20 cellular contexts compared by ENCODE assay signal in the genomic region with DNA sequence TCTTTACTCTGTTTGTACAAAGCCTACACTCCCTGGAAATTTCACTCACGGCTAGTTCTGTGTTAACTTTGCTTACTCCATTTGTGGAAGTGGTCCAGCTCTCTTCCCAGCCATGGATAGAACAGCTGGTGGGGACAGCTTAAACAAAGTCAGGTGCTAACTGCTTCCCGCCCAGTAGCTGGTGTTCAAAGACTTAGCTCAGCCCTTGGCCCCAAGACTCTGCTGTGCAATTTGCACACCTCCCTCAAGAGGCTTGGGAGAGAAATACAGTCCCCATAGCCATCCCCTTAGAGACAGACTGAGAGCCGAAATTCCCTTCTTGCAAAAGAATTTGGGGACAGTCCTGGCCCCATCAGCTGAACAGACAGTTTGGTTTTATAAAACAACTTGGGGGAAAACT.
DNase-seq lines count a peak whose midpoint lies in the region; ATAC-seq, FAIRE-seq and TF ChIP-seq lines count a peak whose summit lies in the region.
"Had no signal": no experiment of that assay in that cellular context is flagged by ENCODE, and none has a peak within 500 bp of the region (broad histone marks: within the 10 kb centered on the region; RNA-seq: fewer than 3 reads in every experiment).

No MANE protein-coding gene starts in this region.

- no peaks in the 10 kb centered on the region; the same call in 1 of the 2 replicates for H3K27me3 Mint-ChIP-seq in WTC11 (ENCODE audit: low read depth)
- peaks cover 0 to 9% (median 4%) of the 10 kb centered on the region in 3 donors for H3K27me3 Mint-ChIP-seq in immature natural killer cell (ENCODE audit: low read depth in 3 of 3)

- TF ChIP-seq CTCF in GM06990 (IDR thresholded peaks at IDR 0.05; ENCODE audit: insufficient read depth, low read length, poor library complexity, severe bottlenecking) = peak; percentile 14
- TF ChIP-seq CTCF in WTC11 (IDR thresholded peaks at IDR 0.05) = no peak

- H3K27ac Mint-ChIP-seq in WTC11 (no peak overlapping the region), immature natural killer cell (peak overlapping the region in 4 of 6 donors; percentile 72 to 93 (median 84))
- H3K27ac Mint-ChIP-seq: B cell had no signal

- H3K9me3 Mint-ChIP-seq in WTC11 (peaks cover 12% of the 10 kb centered on the region), immature natural killer cell (peaks cover 0 to 6% (median 0%) of the 10 kb centered on the region in 6 donors)

- no peak overlapping the region for H3K4me3 ChIP-seq in GM06990 (replicated peaks; ENCODE audit: low read depth, low read length)
- H3K4me3 ChIP-seq: cardiac muscle cell, mucosa of descending colon, Peyer's patch, skin epidermis had no signal

- no peaks in the 10 kb centered on the region for H3K36me3 ChIP-seq in GM06990 (ENCODE audit: control insufficient read depth, insufficient read depth, low read length)
- H3K36me3 ChIP-seq: cardiac muscle cell, Peyer's patch had no signal

- peak; percentile 89 for ATAC-seq in WTC11
- ATAC-seq: left cardiac atrium, mucosa of descending colon had no signal

- no peak overlapping the region for H3K4me3 Mint-ChIP-seq in WTC11
- peak overlapping the region in 1 of 5 donors; percentile 49 for H3K4me3 Mint-ChIP-seq in immature natural killer cell
- H3K4me3 Mint-ChIP-seq: B cell had no signal

- H3K36me3 Mint-ChIP-seq in WTC11 = no peaks in the 10 kb centered on the region
- H3K36me3 Mint-ChIP-seq in immature natural killer cell = no peaks in the 10 kb centered on the region

- POLR2A ChIA-PET in WTC11 (lab: Charles Lee) = no interaction called here

- CTCF ChIA-PET in WTC11 (lab: Charles Lee) = interaction anchor here (1.2 kb wide), 1 partner anchor 97 kb away, joined by 3 read pairs; no protein-coding TSS in a partner anchor

- no peak for FAIRE-seq in RCC 7860 (lab: Jason Lieb, UNC)
- FAIRE-seq: D721Med had no signal

- no peaks in the 10 kb centered on the region for H3K27me3 ChIP-seq in GM06990 (replicated peaks; ENCODE audit: control insufficient read depth, insufficient read depth, low read length)
- H3K27me3 ChIP-seq: cardiac muscle cell, Peyer's patch had no signal

- H3K4me1 Mint-ChIP-seq in WTC11 (peaks cover 12% of the 10 kb centered on the region), immature natural killer cell (peaks cover 28 to 30% of the 10 kb centered on the region in 2 donors)

- DNase-seq in GM06990 (ENCODE audit: extremely low read depth, insufficient read length) (no peak), HT-29 (ENCODE audit: low spot score) (peak; percentile 41), WTC11 (ENCODE audit: low spot score) (no peak), immature natural killer cell (no peak), NCI-H1048 (lab: John Stamatoyannopoulos, UW) (no peak), RCC 7860 (ENCODE audit: low spot score) (no peak), HPDE6-E6E7 (ENCODE audit: extremely low spot score) (no peak)
- DNase-seq in stimulated activated CD4-positive, alpha-beta T cell treated with anti-CD3 and anti-CD28 coated beads, Interleukin-15, amount 100 ng/mL, for 24 hours = no peak
- DNase-seq: effector CD8-positive, alpha-beta T cell; GF-D8; left cardiac atrium; mucosa of descending colon; NCI-H1105; NCI-H2227 treated with DMSO at 0.1 percent for 48 hours; occipital lobe; Peyer's patch had no signal

TF ChIP-seq in WTC11, 78 proteins besides CTCF, POLR2A, EP300 and RAD21:
- no peak for TF ChIP-seq ZNF219 (CRISPR knock-in tag; IDR thresholded peaks at IDR 0.05; ENCODE audit: borderline replicate concordance)
- no peak for TF ChIP-seq RORB (CRISPR knock-in tag; IDR thresholded peaks at IDR 0.05)
- no peak for TF ChIP-seq JUN (CRISPR knock-in tag; IDR thresholded peaks at IDR 0.05)
- TF ChIP-seq ZNF425 (CRISPR knock-in tag; conservative IDR thresholded peaks at IDR 0.05) = no peak
- no peak for TF ChIP-seq ERG (CRISPR knock-in tag; IDR thresholded peaks at IDR 0.05)
- TF ChIP-seq MLX (CRISPR knock-in tag; IDR thresholded peaks at IDR 0.05) = no peak
- TF ChIP-seq NR2C2 (CRISPR knock-in tag; IDR thresholded peaks at IDR 0.05) = no peak
